In the genomic region with DNA sequence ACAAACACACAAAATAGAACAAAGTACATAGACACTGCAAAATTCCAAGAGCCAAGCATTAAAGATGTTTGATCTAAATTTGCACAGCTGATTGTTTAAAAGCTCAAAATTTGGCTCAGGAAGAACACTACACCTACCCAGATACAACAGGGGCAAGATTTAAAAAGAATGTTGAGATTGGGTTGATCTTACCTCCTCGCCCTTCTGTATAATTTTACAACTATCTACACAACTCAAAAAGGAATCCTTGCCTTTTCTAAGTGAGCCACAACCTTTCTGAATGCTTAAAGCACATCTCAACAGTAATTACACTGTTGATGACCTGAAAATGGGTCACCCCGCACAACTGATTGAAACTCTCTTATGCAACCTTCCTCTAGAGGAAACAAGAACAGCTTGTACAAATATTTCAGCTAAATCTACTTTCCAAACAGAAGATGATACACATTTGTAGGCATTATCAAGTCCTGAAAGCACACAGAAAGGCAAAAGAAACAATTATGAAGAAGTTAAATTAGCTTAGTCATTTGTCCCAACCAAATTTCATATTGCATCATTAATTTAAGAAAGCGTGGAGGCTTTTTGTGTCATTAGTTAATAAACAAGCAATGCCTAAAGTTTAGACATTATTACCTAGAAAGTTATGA, we compare ENCODE assay signal across 11 cellular contexts.
DNase-seq lines count a peak whose midpoint lies in the region; ATAC-seq and TF ChIP-seq lines count a peak whose summit lies in the region.
"Had no signal": no experiment of that assay in that cellular context is flagged by ENCODE, and none has a peak within 500 bp of the region (broad histone marks: within the 10 kb centered on the region; RNA-seq: fewer than 3 reads in every experiment).

No MANE protein-coding gene starts in this region.

- no peak overlapping the region for H3K4me3 Mint-ChIP-seq in activated naive CD4-positive, alpha-beta T cell treated with anti-CD3 and anti-CD28 coated beads, Interleukin-2, amount 50 U/mL, for 24 hours
- H3K4me3 Mint-ChIP-seq in activated naive CD4-positive, alpha-beta T cell treated with anti-CD3 and anti-CD28 coated beads for 36 hours: no peak overlapping the region
- H3K4me3 Mint-ChIP-seq: dendritic cell treated with granulocyte-macrophage colony-stimulating factor and Interleukin-4, amounts not matched to agents 40 ng/mL and 50 ng/mL, for 4 days; naive thymus-derived CD4-positive, alpha-beta T cell had no signal

- TF ChIP-seq EP300 in upper lobe of left lung (IDR thresholded peaks at IDR 0.05): no peak

- no peaks in the 10 kb centered on the region for H3K27me3 Mint-ChIP-seq in activated naive CD4-positive, alpha-beta T cell treated with anti-CD3 and anti-CD28 coated beads, Interleukin-2, amount 50 U/mL, for 24 hours
- no peaks in the 10 kb centered on the region for H3K27me3 Mint-ChIP-seq in activated naive CD4-positive, alpha-beta T cell treated with anti-CD3 and anti-CD28 coated beads for 36 hours (ENCODE audit: low read depth)
- H3K27me3 Mint-ChIP-seq: dendritic cell treated with granulocyte-macrophage colony-stimulating factor and Interleukin-4, amounts not matched to agents 40 ng/mL and 50 ng/mL, for 4 days; naive thymus-derived CD4-positive, alpha-beta T cell had no signal

- TF ChIP-seq CTCF in upper lobe of left lung (IDR thresholded peaks at IDR 0.05): no peak
- TF ChIP-seq CTCF in osteoblast (IDR thresholded peaks at IDR 0.05; ENCODE audit: extremely low read depth, low read depth, low read length): no peak

- peaks cover 43% of the 10 kb centered on the region for H3K79me2 ChIP-seq in osteoblast (ENCODE audit: insufficient read depth, low read length)

- no peaks in the 10 kb centered on the region for H3K9me3 Mint-ChIP-seq in activated naive CD4-positive, alpha-beta T cell treated with anti-CD3 and anti-CD28 coated beads, Interleukin-2, amount 50 U/mL, for 24 hours
- H3K9me3 Mint-ChIP-seq in activated naive CD4-positive, alpha-beta T cell treated with anti-CD3 and anti-CD28 coated beads for 36 hours: no peaks in the 10 kb centered on the region
- H3K9me3 Mint-ChIP-seq: dendritic cell treated with granulocyte-macrophage colony-stimulating factor and Interleukin-4, amounts not matched to agents 40 ng/mL and 50 ng/mL, for 4 days; HFFc6; naive thymus-derived CD4-positive, alpha-beta T cell had no signal

- H3K27ac ChIP-seq in angular gyrus (ENCODE audit: low read depth, low read length) (peak overlapping the region; percentile 26), iPS-20b (ENCODE audit: low read length) (peak overlapping the region; percentile 21), upper lobe of left lung (peak overlapping the region in 3 of 4 donors; percentile 7 to 71 (median 68)), aorta (ENCODE audit: low read depth in 1 of 2, low read length in 2 of 2) (no peak overlapping the region), osteoblast (ENCODE audit: low read depth, low read length) (no peak overlapping the region)

- H3K27ac Mint-ChIP-seq in activated naive CD4-positive, alpha-beta T cell treated with anti-CD3 and anti-CD28 coated beads, Interleukin-2, amount 50 U/mL, for 24 hours: peak overlapping the region; percentile 36
- no peak overlapping the region for H3K27ac Mint-ChIP-seq in activated naive CD4-positive, alpha-beta T cell treated with anti-CD3 and anti-CD28 coated beads for 36 hours
- H3K27ac Mint-ChIP-seq: dendritic cell treated with granulocyte-macrophage colony-stimulating factor and Interleukin-4, amounts not matched to agents 40 ng/mL and 50 ng/mL, for 4 days had no signal

- TF ChIP-seq POLR2A in upper lobe of left lung (IDR thresholded peaks at IDR 0.05): no peak

- peaks cover 39% of the 10 kb centered on the region for H3K36me3 ChIP-seq in iPS-20b (ENCODE audit: insufficient read depth, low read depth, low read length)
- peaks cover 0 to 28% (median 5%) of the 10 kb centered on the region in 4 donors for H3K36me3 ChIP-seq in upper lobe of left lung
- peaks cover 0 to 3% of the 10 kb centered on the region in 2 donors for H3K36me3 ChIP-seq in aorta (ENCODE audit: control insufficient read depth in 1 of 2, insufficient read depth in 2 of 2, low read length in 1 of 2)
- H3K36me3 ChIP-seq in osteoblast (ENCODE audit: insufficient read depth, low read length): peaks cover 6% of the 10 kb centered on the region

- H3K4me2 ChIP-seq in osteoblast (ENCODE audit: insufficient read depth, low read length): no peak overlapping the region

- H3K4me3 ChIP-seq in iPS-20b (ENCODE audit: low read length) (no peak overlapping the region), upper lobe of left lung (no peak overlapping the region), aorta (ENCODE audit: low read length in 2 of 2) (no peak overlapping the region), osteoblast (ENCODE audit: insufficient read depth, low read length) (no peak overlapping the region)

- H4K20me1 ChIP-seq in osteoblast (ENCODE audit: insufficient read depth, low read length): peaks cover 27% of the 10 kb centered on the region

- H3K4me1 Mint-ChIP-seq in activated naive CD4-positive, alpha-beta T cell treated with anti-CD3 and anti-CD28 coated beads, Interleukin-2, amount 50 U/mL, for 24 hours: peaks cover 60% of the 10 kb centered on the region
- peaks cover 48% of the 10 kb centered on the region for H3K4me1 Mint-ChIP-seq in activated naive CD4-positive, alpha-beta T cell treated with anti-CD3 and anti-CD28 coated beads for 36 hours (ENCODE audit: low read depth)

- H3K36me3 Mint-ChIP-seq in activated naive CD4-positive, alpha-beta T cell treated with anti-CD3 and anti-CD28 coated beads, Interleukin-2, amount 50 U/mL, for 24 hours: peaks cover 26% of the 10 kb centered on the region
- peaks cover 19% of the 10 kb centered on the region for H3K36me3 Mint-ChIP-seq in activated naive CD4-positive, alpha-beta T cell treated with anti-CD3 and anti-CD28 coated beads for 36 hours (ENCODE audit: low read depth)

- H3K27me3 ChIP-seq in iPS-20b (ENCODE audit: insufficient read depth, low read length) (no peaks in the 10 kb centered on the region), upper lobe of left lung (no peaks in the 10 kb centered on the region), aorta (ENCODE audit: control insufficient read depth in 1 of 2, insufficient read depth in 2 of 2, low read length in 1 of 2) (no peaks in the 10 kb centered on the region), osteoblast (ENCODE audit: insufficient read depth, low read length) (no peaks in the 10 kb centered on the region)

- no peak overlapping the region for H2AFZ ChIP-seq in osteoblast (ENCODE audit: low read length)

- ATAC-seq in upper lobe of left lung (ENCODE audit: low FRiP score in 2 of 2) (peak in 1 of 2 donors; percentile 49), aorta (ENCODE audit: low FRiP score) (no peak), HG03571 (IDR thresholded peaks at IDR 0.05; ENCODE audit: unreplicated experiment) (no peak)
- ATAC-seq: naive thymus-derived CD4-positive, alpha-beta T cell had no signal

- intact Hi-C loops in activated naive CD4-positive, alpha-beta T cell treated with anti-CD3 and anti-CD28 coated beads for 36 hours (cut with micrococcal nuclease): loop anchor here (1.0 to 2.0 kb wide), 3 partner anchors 32 to 72 kb away; no protein-coding TSS in a partner anchor
- intact Hi-C loops in aorta (cut with DNase I): no loop called here

- H3K9me3 ChIP-seq in iPS-20b (ENCODE audit: insufficient read depth, low read depth, low read length) (no peaks in the 10 kb centered on the region), upper lobe of left lung (no peaks in the 10 kb centered on the region), aorta (ENCODE audit: control insufficient read depth, low read length) (no peaks in the 10 kb centered on the region), osteoblast (ENCODE audit: low read depth, low read length) (no peaks in the 10 kb centered on the region)

- no peak for DNase-seq in activated naive CD4-positive, alpha-beta T cell treated with anti-CD3 and anti-CD28 coated beads for 36 hours
- no peak for DNase-seq in upper lobe of left lung
- no peak for DNase-seq in aorta
- DNase-seq in osteoblast (ENCODE audit: insufficient read length, low spot score, missing footprints): no peak
- DNase-seq: HFFc6; naive thymus-derived CD4-positive, alpha-beta T cell had no signal

- CTCF ChIA-PET in activated naive CD4-positive, alpha-beta T cell treated with anti-CD3 and anti-CD28 coated beads for 36 hours (lab: Charles Lee): interaction anchor here (0.6 to 1.9 kb wide), 5 partner anchors 47 to 510 kb away, joined by 3 to 8 read pairs (median 4); no protein-coding TSS in a partner anchor

- WGBS in upper lobe of left lung, 2 donors: 60 to 61% methylated on average over 3 of the region's 3 CpGs
- 88 to 91% methylated on average over 3 of the region's 3 CpGs for WGBS in aorta, 2 donors

- H3K4me1 ChIP-seq in iPS-20b (ENCODE audit: insufficient read depth, low read length) (peaks cover 46% of the 10 kb centered on the region), upper lobe of left lung (peaks cover 7 to 34% (median 27%) of the 10 kb centered on the region in 4 donors), aorta (ENCODE audit: control insufficient read depth in 1 of 2, insufficient read depth in 2 of 2, low read length in 2 of 2) (peaks cover 3 to 7% of the 10 kb centered on the region in 2 donors), osteoblast (ENCODE audit: insufficient read depth, low read length) (peaks cover 29% of the 10 kb centered on the region)

- no peak overlapping the region for H3K9ac ChIP-seq in iPS-20b (ENCODE audit: low read depth, low read length)

Comparison
In these comparisons a context has a peak if more than half of its experiments do, and no peak if none do; other contexts are left out.
1. H3K27ac ChIP-seq: peak in angular gyrus (single experiment), iPS-20b (single experiment) and upper lobe of left lung (3 of 4); none in aorta (0 of 2) and osteoblast (single experiment).